ENCODE assay signal across 14 cellular contexts in genomic region chr7:39667354-39667923, GRCh38. TPM values are rescaled to one million over a fixed set of nuclear protein-coding genes. Genes with fewer than 3 reads are reported as not detected.
A peak's percentile ranks its signal among the peaks of the same experiment; 100 is the strongest.
DNase-seq lines count a peak whose midpoint lies in the region; ATAC-seq and TF ChIP-seq lines count a peak whose summit lies in the region.
"Had no signal": no experiment of that assay in that cellular context is flagged by ENCODE, and none has a peak within 500 bp of the region (broad histone marks: within the 10 kb centered on the region; RNA-seq: fewer than 3 reads in every experiment).

No MANE protein-coding gene starts in this region.

- peaks cover 3% of the 10 kb centered on the region for H3K9me3 Mint-ChIP-seq in memory B cell

- no peak overlapping the region for H3K4me3 Mint-ChIP-seq in memory B cell
- H3K4me3 Mint-ChIP-seq: B cell had no signal

- H3K36me3 Mint-ChIP-seq in memory B cell, result peaks cover 25% of the 10 kb centered on the region

- intact Hi-C loops in mammary epithelial cell (cut with micrococcal nuclease), result no loop called here

- H4K20me1 ChIP-seq in mammary epithelial cell (ENCODE audit: insufficient read depth, low read length), result peaks cover 2% of the 10 kb centered on the region

- no peaks in the 10 kb centered on the region for H3K27me3 ChIP-seq in mammary epithelial cell (ENCODE audit: insufficient read depth, low read length)
- H3K27me3 ChIP-seq: Peyer's patch had no signal

- no peak for ATAC-seq in memory B cell (ENCODE audit: low read depth)

- no peaks in the 10 kb centered on the region for H3K9me3 ChIP-seq in mammary epithelial cell (replicated peaks; ENCODE audit: insufficient read depth, low read length)
- H3K9me3 ChIP-seq: Peyer's patch had no signal

- H3K79me2 ChIP-seq in mammary epithelial cell (ENCODE audit: insufficient read depth, low read length), result peaks cover 78% of the 10 kb centered on the region

- CTCF ChIA-PET in mammary epithelial cell (lab: Charles Lee; ENCODE audit: low non-redundant PET), result no interaction called here

- H3K36me3 ChIP-seq in mammary epithelial cell (ENCODE audit: insufficient read depth, low read length), result no peaks in the 10 kb centered on the region
- H3K36me3 ChIP-seq: Peyer's patch had no signal

- H3K27ac ChIP-seq in mammary epithelial cell (ENCODE audit: insufficient read depth, low read depth, low read length), result no peak overlapping the region
- H3K27ac ChIP-seq: Peyer's patch had no signal

- dilution Hi-C loops in mammary epithelial cell (cut with HindIII; ENCODE audit: low sequenced_read_pairs), result no loop called here

- H3K4me2 ChIP-seq in mammary epithelial cell (ENCODE audit: insufficient read depth, low read depth, low read length), result no peak overlapping the region

- peaks cover 13% of the 10 kb centered on the region for H3K4me1 Mint-ChIP-seq in memory B cell

- no TSS peak for BruUV-seq in mammary epithelial cell (replicated peaks; lab: Mats Ljungman, UMichigan)

- no peaks in the 10 kb centered on the region for H3K4me1 ChIP-seq in mammary epithelial cell (ENCODE audit: insufficient read depth, low read length)

- H3K4me3 ChIP-seq in mammary epithelial cell (replicated peaks in 1 of 3; ENCODE audit: insufficient read depth in 1 of 3, low read depth in 2 of 3, low read length in 3 of 3), result no peak overlapping the region
- H3K4me3 ChIP-seq: Peyer's patch had no signal

- peak overlapping the region; percentile 56 for H3K27ac Mint-ChIP-seq in memory B cell
- H3K27ac Mint-ChIP-seq: B cell had no signal

- H3K27me3 Mint-ChIP-seq in memory B cell, result no peaks in the 10 kb centered on the region
- H3K27me3 Mint-ChIP-seq: B cell had no signal

- no peak overlapping the region for H3K9ac ChIP-seq in mammary epithelial cell (ENCODE audit: insufficient read depth, low read length)

- H2AFZ ChIP-seq in mammary epithelial cell (ENCODE audit: low read depth, low read length), result no peak overlapping the region

- no peak for TF ChIP-seq CTCF in mammary epithelial cell (conservative IDR thresholded peaks at IDR 0.05 in 1 of 2, IDR thresholded peaks at IDR 0.05 in 1 of 2; ENCODE audit: extremely low read depth in 1 of 2, insufficient read depth in 1 of 2, low read depth in 1 of 2, low read length in 2 of 2)

- in situ Hi-C loops in mammary epithelial cell (cut with MboI; ENCODE audit: low sequenced_read_pairs in 2 of 2), result no loop called here

- DNase-seq in AG08395 (ENCODE audit: low spot score), result peak; percentile 42
- peak; percentile 50 for DNase-seq in HCEC 1CT
- DNase-seq in amniotic epithelial cell (ENCODE audit: low read depth), result peak; percentile 75
- DNase-seq in memory B cell (ENCODE audit: low spot score in 2 of 2), result no peak
- DNase-seq in mammary epithelial cell, result no peak
- DNase-seq in NCI-H187 treated with DMSO at 0.1 percent for 48 hours (lab: John Stamatoyannopoulos, UW), result no peak
- no peak for DNase-seq in NCI-H510A treated with DMSO at 0.1 percent for 48 hours (lab: John Stamatoyannopoulos, UW)
- no peak for DNase-seq in EL
- DNase-seq: GOT3, NCI-H226, Peyer's patch, posterior cingulate gyrus, T-helper 9 cell had no signal

- 96% methylated on average over 3 of the region's 3 CpGs for WGBS in mammary epithelial cell (ENCODE audit: low coverage, missing lambda C conversion rate)

RNA-seq across cellular contexts. Expression of gene RALA, which starts 44.1 kb away (rescaled TPM):
- total RNA-seq in mammary epithelial cell, result 10 to 100 TPM; 15.2 to 51.7 TPM
- polyA plus RNA-seq in mammary epithelial cell, result 25.5 TPM
- polyA minus RNA-seq in mammary epithelial cell, result 39.3 TPM

Comparison
In these comparisons a context has a peak if more than half of its experiments do, and no peak if none do; other contexts are left out.
1. DNase-seq: peak in AG08395 (single experiment), HCEC 1CT (single experiment) and amniotic epithelial cell (single experiment); none in memory B cell (0 of 2), mammary epithelial cell (single experiment), NCI-H187 treated with DMSO at 0.1 percent for 48 hours (single experiment), NCI-H510A treated with DMSO at 0.1 percent for 48 hours (single experiment) and EL (single experiment).